ENCODE assay signal across 9 cellular contexts in the genomic region with DNA sequence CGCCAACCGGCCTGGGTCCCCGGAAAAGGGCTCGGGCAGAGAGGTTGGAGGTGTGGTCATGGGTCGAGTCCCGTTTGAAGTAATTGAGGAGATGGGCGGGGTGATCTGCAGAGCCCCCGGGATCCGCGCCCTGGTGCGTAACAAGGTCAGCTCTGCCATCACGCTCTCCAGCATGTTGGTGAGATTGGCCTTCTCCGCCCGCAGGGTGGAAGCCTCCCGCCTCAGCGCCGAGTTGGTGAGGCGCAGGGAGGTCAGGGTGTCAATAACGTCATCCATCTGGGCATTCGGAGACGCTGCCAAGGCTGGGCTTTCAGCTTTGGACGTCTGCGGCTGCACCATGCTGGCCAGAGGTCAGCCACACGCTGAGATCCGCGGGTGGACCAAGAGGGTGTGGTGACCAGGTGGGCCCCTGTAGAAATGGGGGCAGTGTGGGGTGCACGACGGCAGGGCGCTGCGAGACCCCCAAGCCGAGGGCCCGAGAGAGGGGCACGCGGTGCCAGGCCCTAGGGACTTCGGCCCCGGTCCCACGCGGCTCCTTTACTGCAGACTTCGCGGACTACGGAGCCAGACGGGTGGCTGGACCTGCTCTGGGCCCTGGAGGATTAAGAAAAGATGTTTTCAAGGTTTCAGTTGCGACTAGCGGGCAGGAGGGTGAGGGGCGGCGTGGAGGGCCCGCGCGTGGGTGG. TPM values are rescaled to one million over a fixed set of nuclear protein-coding genes. Genes with fewer than 3 reads are reported as not detected.
DNase-seq lines count a peak whose midpoint lies in the region; ATAC-seq, FAIRE-seq and TF ChIP-seq lines count a peak whose summit lies in the region.
"Had no signal": no experiment of that assay in that cellular context is flagged by ENCODE, and none has a peak within 500 bp of the region (broad histone marks: within the 10 kb centered on the region; RNA-seq: fewer than 3 reads in every experiment).

No MANE protein-coding gene starts in this region.

- H3K4me3 Mint-ChIP-seq in T-helper 1 cell treated with Interleukin-12 subunit alpha and Interleukin-12 subunit beta and Interleukin-4 antibody, amounts not matched to agents 30 μg/mL and 1 μg/mL, for 36 hours: peak overlapping the region; percentile 71

- peaks cover 8% of the 10 kb centered on the region for H3K9me3 Mint-ChIP-seq in T-helper 1 cell treated with Interleukin-12 subunit alpha and Interleukin-12 subunit beta and Interleukin-4 antibody, amounts not matched to agents 30 μg/mL and 1 μg/mL, for 36 hours

- FAIRE-seq in D721Med (lab: Jason Lieb, UNC): no peak
- FAIRE-seq: G401.6 had no signal

- peaks cover 12% of the 10 kb centered on the region for H3K4me1 Mint-ChIP-seq in T-helper 1 cell treated with Interleukin-12 subunit alpha and Interleukin-12 subunit beta and Interleukin-4 antibody, amounts not matched to agents 30 μg/mL and 1 μg/mL, for 36 hours (ENCODE audit: low read depth)

- DNase-seq in T-helper 1 cell: no peak
- DNase-seq in fibroblast of the aortic adventitia (ENCODE audit: low read depth): no peak
- no peak for DNase-seq in omental fat pad (ENCODE audit: low spot score)
- DNase-seq in amygdala (lab: John Stamatoyannopoulos, UW): no peak
- no peak for DNase-seq in stimulated activated naive CD4-positive, alpha-beta T cell (lab: John Stamatoyannopoulos, UW)
- no peak for DNase-seq in D721Med (ENCODE audit: insufficient read length, low spot score)

- peak; percentile 29 for ATAC-seq in omental fat pad (ENCODE audit: low FRiP score)

- H3K36me3 Mint-ChIP-seq in T-helper 1 cell treated with Interleukin-12 subunit alpha and Interleukin-12 subunit beta and Interleukin-4 antibody, amounts not matched to agents 30 μg/mL and 1 μg/mL, for 36 hours (ENCODE audit: low read depth): peaks cover 3% of the 10 kb centered on the region

- H3K27ac Mint-ChIP-seq in T-helper 1 cell treated with Interleukin-12 subunit alpha and Interleukin-12 subunit beta and Interleukin-4 antibody, amounts not matched to agents 30 μg/mL and 1 μg/mL, for 36 hours: peak overlapping the region; percentile 47

- H3K4me3 ChIP-seq in WI38 (ENCODE audit: low read depth, low read length) (peak overlapping the region; percentile 76), fibroblast of the aortic adventitia (ENCODE audit: low read depth, low read length) (peak overlapping the region; percentile 75)

- H3K27me3 Mint-ChIP-seq in T-helper 1 cell treated with Interleukin-12 subunit alpha and Interleukin-12 subunit beta and Interleukin-4 antibody, amounts not matched to agents 30 μg/mL and 1 μg/mL, for 36 hours (ENCODE audit: low read depth): no peaks in the 10 kb centered on the region

- TF ChIP-seq CTCF in WI38 (IDR thresholded peaks at IDR 0.05; ENCODE audit: low read depth, low read length) (no peak), fibroblast of the aortic adventitia (IDR thresholded peaks at IDR 0.05; ENCODE audit: insufficient read depth, low read length) (no peak), omental fat pad (IDR thresholded peaks at IDR 0.05) (no peak), D721Med (IDR thresholded peaks at IDR 0.05; ENCODE audit: insufficient read depth, missing control alignments) (no peak)

RNA-seq across cellular contexts. Expression of gene RTL6, which starts 0.7 kb away (rescaled TPM):
- total RNA-seq in fibroblast of the aortic adventitia (ENCODE audit: low replicate concordance) (14.3 and 28.7 TPM in 2 replicates), omental fat pad (10 to 100 TPM; 17.7 to 38.2 (median 25.7) TPM)
